ENCODE assay signal across 8 cellular contexts in the genomic region with DNA sequence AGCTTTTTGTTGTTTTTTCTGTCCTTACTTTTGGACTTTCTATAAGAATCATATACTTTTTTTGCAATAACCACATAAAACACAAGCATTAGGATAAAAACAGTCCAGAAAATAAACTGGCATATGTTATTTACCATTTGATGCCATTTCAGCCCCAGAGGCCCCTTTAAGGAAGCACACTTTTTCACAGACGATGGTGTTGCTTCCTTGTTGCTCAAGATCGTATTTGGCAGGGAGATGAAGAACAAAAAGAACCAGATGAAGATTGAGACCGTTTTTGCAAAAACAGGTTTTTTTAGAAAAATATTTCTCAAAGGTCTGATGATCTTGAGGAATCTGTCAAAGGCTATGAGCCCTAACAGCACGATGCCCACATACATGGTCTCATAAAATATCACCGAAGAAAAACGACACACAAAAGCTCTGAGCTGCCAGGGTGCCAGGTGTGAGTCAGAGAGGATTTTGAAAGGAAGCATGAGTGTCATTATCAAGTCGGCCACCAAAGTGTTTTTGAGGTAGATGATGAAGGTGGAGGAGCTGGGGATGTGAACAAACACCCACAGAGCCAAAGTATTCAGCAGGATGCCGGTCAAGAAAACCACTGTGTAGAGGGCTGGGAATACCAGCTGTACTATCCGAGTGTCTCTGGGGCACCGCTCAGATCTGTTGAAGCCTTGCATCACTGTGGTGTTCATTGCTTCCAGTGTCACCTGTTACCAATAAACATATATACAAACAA. TPM values are rescaled to one million over a fixed set of nuclear protein-coding genes. Genes with fewer than 3 reads are reported as not detected.
DNase-seq lines count a peak whose midpoint lies in the region; ATAC-seq and TF ChIP-seq lines count a peak whose summit lies in the region.

No MANE protein-coding gene starts in this region.

- H3K4me3 Mint-ChIP-seq in activated CD8-positive, alpha-beta T cell treated with anti-CD3 and anti-CD28 coated beads, Interleukin-2, amount 10 ng/mL, durations not matched to agents 7 days and 5 days: peak overlapping the region; percentile 51

- CTCF ChIA-PET in activated CD8-positive, alpha-beta T cell treated with anti-CD3 and anti-CD28 coated beads, Interleukin-2, amount 10 ng/mL, durations not matched to agents 7 days and 5 days (lab: Charles Lee): interaction anchor here (0.7 to 5.0 kb wide), 26 partner anchors 10 to 187 kb away, joined by 3 to 32 read pairs (median 4); a partner anchor contains a TSS

- H3K9me3 ChIP-seq in upper lobe of left lung: no peaks in the 10 kb centered on the region

- H3K4me1 Mint-ChIP-seq in activated CD8-positive, alpha-beta T cell treated with anti-CD3 and anti-CD28 coated beads, Interleukin-2, amount 10 ng/mL, durations not matched to agents 7 days and 5 days (ENCODE audit: low read depth): peaks cover 11% of the 10 kb centered on the region

- H3K36me3 Mint-ChIP-seq in activated CD8-positive, alpha-beta T cell treated with anti-CD3 and anti-CD28 coated beads, Interleukin-2, amount 10 ng/mL, durations not matched to agents 7 days and 5 days (ENCODE audit: low read depth): no peaks in the 10 kb centered on the region

- ATAC-seq in activated CD8-positive, alpha-beta T cell treated with anti-CD3 and anti-CD28 coated beads, Interleukin-2, amount 10 ng/mL, durations not matched to agents 7 days and 5 days: peak; percentile 70
- ATAC-seq in left ventricle myocardium superior (peak; percentile 57), upper lobe of left lung (ENCODE audit: low FRiP score in 2 of 2) (peak; percentile 62 to 68), HG02759 (IDR thresholded peaks at IDR 0.05; ENCODE audit: unreplicated experiment) (no peak)

- TF ChIP-seq CTCF in upper lobe of left lung (IDR thresholded peaks at IDR 0.05): no peak

- peaks cover 0 to 15% (median 3%) of the 10 kb centered on the region in 4 donors for H3K4me1 ChIP-seq in upper lobe of left lung

- peak; percentile 35 for DNase-seq in stimulated activated CD4-positive, alpha-beta T cell treated with anti-CD3 and anti-CD28 coated beads, Interleukin-15, amount 100 ng/mL, for 24 hours
- no peak for DNase-seq in stimulated activated CD4-positive, alpha-beta T cell treated with anti-CD3 and anti-CD28 coated beads, Interleukin-12 subunit alpha, Interleukin-12 subunit beta, amount 100 ng/mL, for 4 hours
- peak; percentile 42 for DNase-seq in activated CD8-positive, alpha-beta T cell treated with anti-CD3 and anti-CD28 coated beads, Interleukin-2, amount 10 ng/mL, durations not matched to agents 7 days and 5 days
- DNase-seq in left ventricle myocardium superior (no peak), upper lobe of left lung (peak in 1 of 2 donors; percentile 26), NCI-H1092 (lab: John Stamatoyannopoulos, UW) (no peak), DMS 273 (lab: John Stamatoyannopoulos, UW; ENCODE audit: unreplicated experiment) (no peak)

- intact Hi-C loops in left ventricle myocardium superior (cut with micrococcal nuclease): no loop called here

- no peaks in the 10 kb centered on the region for H3K36me3 ChIP-seq in upper lobe of left lung

- no peak for TF ChIP-seq POLR2A in upper lobe of left lung (IDR thresholded peaks at IDR 0.05)

- H3K27me3 Mint-ChIP-seq in activated CD8-positive, alpha-beta T cell treated with anti-CD3 and anti-CD28 coated beads, Interleukin-2, amount 10 ng/mL, durations not matched to agents 7 days and 5 days (ENCODE audit: low read depth): peaks cover 4% of the 10 kb centered on the region

- peak overlapping the region in 3 of 4 donors; percentile 15 to 37 (median 31) for H3K4me3 ChIP-seq in upper lobe of left lung

- 28 to 33% methylated on average over 10 of the region's 10 CpGs for WGBS in upper lobe of left lung, 2 donors

- TF ChIP-seq EP300 in upper lobe of left lung (IDR thresholded peaks at IDR 0.05): no peak

- H3K27ac Mint-ChIP-seq in activated CD8-positive, alpha-beta T cell treated with anti-CD3 and anti-CD28 coated beads, Interleukin-2, amount 10 ng/mL, durations not matched to agents 7 days and 5 days: no peak overlapping the region

- POLR2A ChIA-PET in activated CD8-positive, alpha-beta T cell treated with anti-CD3 and anti-CD28 coated beads, Interleukin-2, amount 10 ng/mL, durations not matched to agents 7 days and 5 days (lab: Charles Lee): interaction anchor here (0.5 kb wide), 1 partner anchor 1469 kb away, joined by 5 read pairs; no protein-coding TSS in a partner anchor

- peak overlapping the region; percentile 45 to 76 (median 62) for H3K27ac ChIP-seq in upper lobe of left lung

- H3K9me3 Mint-ChIP-seq in activated CD8-positive, alpha-beta T cell treated with anti-CD3 and anti-CD28 coated beads, Interleukin-2, amount 10 ng/mL, durations not matched to agents 7 days and 5 days (ENCODE audit: insufficient read depth): no peaks in the 10 kb centered on the region

- H3K27me3 ChIP-seq in upper lobe of left lung: no peaks in the 10 kb centered on the region

RNA-seq across cellular contexts. Expression of a gene that starts 0.9 kb away (rescaled TPM):
- total RNA-seq in activated CD8-positive, alpha-beta T cell treated with anti-CD3 and anti-CD28 coated beads, Interleukin-2, amount 10 ng/mL, durations not matched to agents 7 days and 5 days: not detected
- total RNA-seq in left ventricle myocardium superior (1.2 TPM), upper lobe of left lung (10 to 100 TPM in 2 of 6 donors, 1 to 10 TPM in 3, under 1 TPM in 1; 0.67 to 13.4 (median 3.2) TPM)

RNA-seq across cellular contexts. Expression of a gene that starts 11.8 kb away (rescaled TPM):
- total RNA-seq in activated CD8-positive, alpha-beta T cell treated with anti-CD3 and anti-CD28 coated beads, Interleukin-2, amount 10 ng/mL, durations not matched to agents 7 days and 5 days: not detected
- not detected for total RNA-seq in left ventricle myocardium superior
- total RNA-seq in upper lobe of left lung: under 1 TPM in 3 of 6 donors, not detected in 3; 0.30 to 0.69 (median 0.34) TPM

RNA-seq across cellular contexts. Expression of a gene that starts 50.1 kb away (rescaled TPM):
- total RNA-seq in activated CD8-positive, alpha-beta T cell treated with anti-CD3 and anti-CD28 coated beads, Interleukin-2, amount 10 ng/mL, durations not matched to agents 7 days and 5 days: under 1 TPM; 0.60 to 0.63 TPM
- 4.4 TPM for total RNA-seq in left ventricle myocardium superior
- total RNA-seq in upper lobe of left lung: 1 to 10 TPM; 1.7 to 6.2 (median 3.9) TPM

RNA-seq across cellular contexts. Expression of a gene that starts 56.1 kb away (rescaled TPM):
- total RNA-seq in activated CD8-positive, alpha-beta T cell treated with anti-CD3 and anti-CD28 coated beads, Interleukin-2, amount 10 ng/mL, durations not matched to agents 7 days and 5 days: not detected
- 1.0 TPM for total RNA-seq in left ventricle myocardium superior
- 1 to 10 TPM in 4 of 6 donors, under 1 TPM in 1, not detected in 1; 0.22 to 3.9 (median 2.8) TPM for total RNA-seq in upper lobe of left lung

Comparison
In these comparisons a context has a peak if more than half of its experiments do, and no peak if none do; other contexts are left out.
1. DNase-seq: peak in stimulated activated CD4-positive, alpha-beta T cell treated with anti-CD3 and anti-CD28 coated beads, Interleukin-15, amount 100 ng/mL, for 24 hours (single experiment) and activated CD8-positive, alpha-beta T cell treated with anti-CD3 and anti-CD28 coated beads, Interleukin-2, amount 10 ng/mL, durations not matched to agents 7 days and 5 days (single experiment); none in stimulated activated CD4-positive, alpha-beta T cell treated with anti-CD3 and anti-CD28 coated beads, Interleukin-12 subunit alpha, Interleukin-12 subunit beta, amount 100 ng/mL, for 4 hours (single experiment), left ventricle myocardium superior (single experiment), NCI-H1092 (single experiment) and DMS 273 (single experiment).